In the genomic region with DNA sequence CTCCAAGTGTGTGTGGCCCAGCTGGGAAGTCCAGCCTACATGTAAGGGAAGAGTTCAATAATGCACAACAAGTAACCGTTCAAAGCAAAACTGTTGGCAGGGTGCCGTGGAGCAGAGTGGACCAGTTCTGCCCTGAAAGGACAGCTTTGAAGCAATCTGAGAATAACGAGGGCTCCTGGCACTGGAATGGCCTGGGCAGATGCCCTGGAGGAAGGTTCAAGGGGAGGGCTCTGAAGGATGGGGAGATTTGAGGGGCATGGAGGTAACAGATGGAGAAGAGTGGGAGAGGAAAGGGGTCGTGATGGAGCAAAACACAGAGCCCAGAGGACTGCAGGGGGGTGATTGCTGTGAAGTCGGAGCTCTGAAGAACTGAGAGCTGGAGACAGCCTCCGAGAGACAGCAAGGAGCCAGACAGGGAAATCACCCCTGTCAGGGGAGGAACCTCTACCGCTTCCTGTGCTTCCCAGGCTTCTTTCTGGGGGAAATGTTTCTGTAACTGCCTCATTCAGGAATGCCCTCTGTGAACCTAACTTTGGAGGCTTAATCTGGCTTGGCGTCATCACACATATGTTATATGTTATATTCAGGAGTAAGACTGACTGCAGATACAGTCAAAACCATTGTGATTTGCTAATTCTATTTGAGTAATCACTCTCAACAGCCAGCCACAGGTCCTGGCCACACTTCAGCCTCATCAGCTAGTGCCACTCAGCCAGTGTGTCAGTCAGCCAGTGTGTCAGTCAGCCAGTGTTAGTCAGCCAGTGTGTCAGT, we compare ENCODE assay signal across 1 cellular context.
TF ChIP-seq lines count a peak whose summit lies in the region.

No MANE protein-coding gene starts in this region.

TF ChIP-seq in IMR-90, 13 proteins besides CTCF, POLR2A, EP300 and RAD21:
- no peak for TF ChIP-seq FOS (IDR thresholded peaks at IDR 0.05; ENCODE audit: low read depth, low read length)
- TF ChIP-seq RFX5 (IDR thresholded peaks at IDR 0.05; ENCODE audit: low read depth, low read length) = no peak
- TF ChIP-seq, protein P1, sequence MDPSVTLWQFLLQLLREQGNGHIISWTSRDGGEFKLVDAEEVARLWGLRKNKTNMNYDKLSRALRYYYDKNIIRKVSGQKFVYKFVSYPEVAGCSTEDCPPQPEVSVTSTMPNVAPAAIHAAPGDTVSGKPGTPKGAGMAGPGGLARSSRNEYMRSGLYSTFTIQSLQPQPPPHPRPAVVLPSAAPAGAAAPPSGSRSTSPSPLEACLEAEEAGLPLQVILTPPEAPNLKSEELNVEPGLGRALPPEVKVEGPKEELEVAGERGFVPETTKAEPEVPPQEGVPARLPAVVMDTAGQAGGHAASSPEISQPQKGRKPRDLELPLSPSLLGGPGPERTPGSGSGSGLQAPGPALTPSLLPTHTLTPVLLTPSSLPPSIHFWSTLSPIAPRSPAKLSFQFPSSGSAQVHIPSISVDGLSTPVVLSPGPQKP (IDR thresholded peaks at IDR 0.05; ENCODE audit: borderline replicate concordance, low read depth, low read length) = no peak
- no peak for TF ChIP-seq SMC3 (IDR thresholded peaks at IDR 0.05; ENCODE audit: low read depth, low read length)
- no peak for TF ChIP-seq MAFK (IDR thresholded peaks at IDR 0.05; ENCODE audit: low read depth, low read length)
- no peak for TF ChIP-seq RCOR1 (IDR thresholded peaks at IDR 0.05; ENCODE audit: insufficient replicate concordance, low read length)
- TF ChIP-seq NFE2L2 (IDR thresholded peaks at IDR 0.05; ENCODE audit: low read depth, low read length) = no peak
- TF ChIP-seq, protein P2, sequence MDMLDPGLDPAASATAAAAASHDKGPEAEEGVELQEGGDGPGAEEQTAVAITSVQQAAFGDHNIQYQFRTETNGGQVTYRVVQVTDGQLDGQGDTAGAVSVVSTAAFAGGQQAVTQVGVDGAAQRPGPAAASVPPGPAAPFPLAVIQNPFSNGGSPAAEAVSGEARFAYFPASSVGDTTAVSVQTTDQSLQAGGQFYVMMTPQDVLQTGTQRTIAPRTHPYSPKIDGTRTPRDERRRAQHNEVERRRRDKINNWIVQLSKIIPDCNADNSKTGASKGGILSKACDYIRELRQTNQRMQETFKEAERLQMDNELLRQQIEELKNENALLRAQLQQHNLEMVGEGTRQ (IDR thresholded peaks at IDR 0.05; ENCODE audit: low read depth, low read length) = no peak
- no peak for TF ChIP-seq BHLHE40 (IDR thresholded peaks at IDR 0.05; ENCODE audit: low read depth, low read length)
- no peak for TF ChIP-seq MXI1 (IDR thresholded peaks at IDR 0.05; ENCODE audit: borderline replicate concordance, low read depth, low read length)
- no peak for TF ChIP-seq CEBPB (IDR thresholded peaks at IDR 0.05; ENCODE audit: low read depth, low read length)
- no peak for TF ChIP-seq MAZ (IDR thresholded peaks at IDR 0.05; ENCODE audit: borderline replicate concordance, low read depth, low read length)
- TF ChIP-seq CHD1 (IDR thresholded peaks at IDR 0.05; ENCODE audit: low read depth, low read length) = no peak
TF ChIP-seq in IMR-90: peak in this region for 0.
